17 cellular contexts compared by ENCODE assay signal in genomic region chr9:89234186-89234585, GRCh38. TPM values are rescaled to one million over a fixed set of nuclear protein-coding genes. Genes with fewer than 3 reads are reported as not detected.
DNase-seq lines count a peak whose midpoint lies in the region; ATAC-seq, FAIRE-seq and TF ChIP-seq lines count a peak whose summit lies in the region.
"Had no signal": no experiment of that assay in that cellular context is flagged by ENCODE, and none has a peak within 500 bp of the region (broad histone marks: within the 10 kb centered on the region; RNA-seq: fewer than 3 reads in every experiment).

No MANE protein-coding gene starts in this region.

- no peaks in the 10 kb centered on the region for H3K79me1 ChIP-seq in trophoblast cell (ENCODE audit: low read length)

- no peak overlapping the region for H3K27ac ChIP-seq in BLaER1 treated with 17β-estradiol and CSF1 and Interleukin-3, amounts not matched to agents 10 nM and 100 nM
- no peak overlapping the region for H3K27ac ChIP-seq in trophoblast cell (ENCODE audit: low read depth, low read length)
- H3K27ac ChIP-seq: C4-2B had no signal

- H3K27me3 ChIP-seq in BLaER1 treated with 17β-estradiol and CSF1 and Interleukin-3, amounts not matched to agents 10 nM and 100 nM: peaks cover 0 to 21% (median 17%) of the 10 kb centered on the region in 11 experiments; a peak in 16 of 22 replicates
- peaks cover 24% of the 10 kb centered on the region for H3K27me3 ChIP-seq in NT2/D1 (ENCODE audit: insufficient read depth, insufficient read length)
- H3K27me3 ChIP-seq in trophoblast cell (ENCODE audit: insufficient read depth, low read length): no peaks in the 10 kb centered on the region

- no peak overlapping the region for H2BK5ac ChIP-seq in trophoblast cell (ENCODE audit: low read depth, low read length, poor library complexity)

- no peak overlapping the region for H4K12ac ChIP-seq in trophoblast cell (ENCODE audit: low read depth, low read length)

- no peak overlapping the region for H3K18ac ChIP-seq in trophoblast cell (ENCODE audit: low read length)

- peaks cover 2% of the 10 kb centered on the region for H3K9me3 Mint-ChIP-seq in glutamatergic neuron (ENCODE audit: unreplicated experiment)
- H3K9me3 Mint-ChIP-seq: activated CD4-positive, alpha-beta T cell treated with anti-CD3 and anti-CD28 coated beads, Interleukin-2, amount 10 ng/mL, durations not matched to agents 7 days and 5 days; T-helper 1 cell treated with Interleukin-12 subunit alpha and Interleukin-12 subunit beta and Interleukin-4 antibody, amounts not matched to agents 30 μg/mL and 1 μg/mL, for 36 hours had no signal

- no peak overlapping the region for H2AFZ ChIP-seq in trophoblast cell (ENCODE audit: insufficient read depth, low read length, poor library complexity)

- peaks cover 6 to 18% (median 11%) of the 10 kb centered on the region in 11 experiments; a peak in 15 of 22 replicates for H3K9me3 ChIP-seq in BLaER1 treated with 17β-estradiol and CSF1 and Interleukin-3, amounts not matched to agents 10 nM and 100 nM (replicated peaks in 1 of 11)
- H3K9me3 ChIP-seq in NT2/D1 (ENCODE audit: insufficient read depth, low read length) (0 out of 2 replicates have a peak, but pooled peaks cover 4% of the 10 kb centered on the region), trophoblast cell (ENCODE audit: insufficient read depth, low read depth, low read length) (no peaks in the 10 kb centered on the region)

- H2BK12ac ChIP-seq in trophoblast cell (ENCODE audit: low read length): no peak overlapping the region

- no peak for DNase-seq in NT2/D1 (ENCODE audit: low read depth, low spot score)
- no peak for DNase-seq in glutamatergic neuron
- no peak for DNase-seq in trophoblast cell
- DNase-seq in NOMO-1 (lab: John Stamatoyannopoulos, UW; ENCODE audit: unreplicated experiment in 2 of 2): no peak
- no peak for DNase-seq in GM12891 (ENCODE audit: insufficient read length, low spot score)
- no peak for DNase-seq in stimulated activated CD8-positive, alpha-beta memory T cell treated with anti-CD3 and anti-CD28 coated beads, Interleukin-4, amount 100 ng/mL, for 48 hours
- DNase-seq: aorta, GOT3, NCI-H1417, NCI-H446, PC-3 had no signal

- no peak overlapping the region for H2AK5ac ChIP-seq in trophoblast cell (ENCODE audit: low read length)

- H3K4me2 ChIP-seq in BLaER1 treated with 17β-estradiol and CSF1 and Interleukin-3, amounts not matched to agents 10 nM and 100 nM: peak overlapping the region; percentile 67 to 94 (median 84)
- peak overlapping the region; percentile 52 for H3K4me2 ChIP-seq in trophoblast cell (ENCODE audit: low read length)

- H3K79me2 ChIP-seq in trophoblast cell (ENCODE audit: control insufficient read depth, insufficient read depth, low read length, poor library complexity): no peaks in the 10 kb centered on the region

- H3K14ac ChIP-seq in trophoblast cell (ENCODE audit: low read length): no peak overlapping the region

- no peak for FAIRE-seq in GM12891 (lab: Jason Lieb, UNC)

- H2BK120ac ChIP-seq in trophoblast cell (ENCODE audit: insufficient read depth, low read length, poor library complexity): no peak overlapping the region

- H3K23ac ChIP-seq in trophoblast cell (ENCODE audit: low read length): no peak overlapping the region

- no peak for TF ChIP-seq POLR2A in GM12891 (IDR thresholded peaks at IDR 0.05; ENCODE audit: low read depth, low read length)

- peak overlapping the region; percentile 84 for H3K4me3 Mint-ChIP-seq in glutamatergic neuron (ENCODE audit: unreplicated experiment)
- H3K4me3 Mint-ChIP-seq: activated CD4-positive, alpha-beta T cell treated with anti-CD3 and anti-CD28 coated beads, Interleukin-2, amount 10 ng/mL, durations not matched to agents 7 days and 5 days; T-helper 1 cell treated with Interleukin-12 subunit alpha and Interleukin-12 subunit beta and Interleukin-4 antibody, amounts not matched to agents 30 μg/mL and 1 μg/mL, for 36 hours had no signal

- TF ChIP-seq CTCF in glutamatergic neuron (IDR thresholded peaks at IDR 0.05; ENCODE audit: partially characterized antibody, unreplicated experiment): no peak

- no peak overlapping the region for H4K8ac ChIP-seq in trophoblast cell (ENCODE audit: low read depth, low read length)

- H3K27me3 Mint-ChIP-seq in glutamatergic neuron (ENCODE audit: unreplicated experiment): no peaks in the 10 kb centered on the region

- H3K4ac ChIP-seq in trophoblast cell (ENCODE audit: low read depth, low read length): no peak overlapping the region

- H3K36me3 Mint-ChIP-seq in glutamatergic neuron (ENCODE audit: unreplicated experiment): no peaks in the 10 kb centered on the region

- peaks cover 10 to 19% (median 16%) of the 10 kb centered on the region in 10 experiments; a peak in 19 of 20 replicates for H3K4me1 ChIP-seq in BLaER1 treated with 17β-estradiol and CSF1 and Interleukin-3, amounts not matched to agents 10 nM and 100 nM
- no peaks in the 10 kb centered on the region for H3K4me1 ChIP-seq in NT2/D1 (ENCODE audit: insufficient read depth, insufficient read length)
- H3K4me1 ChIP-seq in trophoblast cell (ENCODE audit: control insufficient read depth in 1 of 2, insufficient read depth in 2 of 2, low read length in 2 of 2): no peaks in the 10 kb centered on the region

- no peaks in the 10 kb centered on the region for H4K20me1 ChIP-seq in BLaER1 treated with 17β-estradiol and CSF1 and Interleukin-3, amounts not matched to agents 10 nM and 100 nM

- no peak overlapping the region for H4K91ac ChIP-seq in trophoblast cell (ENCODE audit: low read depth, low read length)

- H3K4me3 ChIP-seq in BLaER1 treated with 17β-estradiol and CSF1 and Interleukin-3, amounts not matched to agents 10 nM and 100 nM: peak overlapping the region in 9 of 10 experiments; percentile 23 to 61 (median 50); a peak in 14 of 20 replicates
- peak overlapping the region; percentile 24 for H3K4me3 ChIP-seq in NT2/D1 (ENCODE audit: insufficient read length, low read depth)
- H3K4me3 ChIP-seq in trophoblast cell (ENCODE audit: low read depth, low read length): no peak overlapping the region

- H3K4me1 Mint-ChIP-seq in glutamatergic neuron (ENCODE audit: low read depth, unreplicated experiment): no peaks in the 10 kb centered on the region

- no CpG with 5 or more reads among the region's 12 CpGs for WGBS in trophoblast cell (ENCODE audit: extremely low coverage, insufficient coverage, insufficient read length)

- ATAC-seq in esophagus mucosa: no peak
- ATAC-seq: PC-3 had no signal

- peak overlapping the region in 2 of 11 experiments; percentile 16 to 25; a peak in 1 of 22 replicates for H3K9ac ChIP-seq in BLaER1 treated with 17β-estradiol and CSF1 and Interleukin-3, amounts not matched to agents 10 nM and 100 nM
- H3K9ac ChIP-seq in NT2/D1 (ENCODE audit: insufficient read length, low read depth) (peak overlapping the region; percentile 68), trophoblast cell (ENCODE audit: low read length) (no peak overlapping the region)

- H3K36me3 ChIP-seq in BLaER1 treated with 17β-estradiol and CSF1 and Interleukin-3, amounts not matched to agents 10 nM and 100 nM: no peaks in the 10 kb centered on the region
- H3K36me3 ChIP-seq in NT2/D1 (ENCODE audit: insufficient read depth, insufficient read length, low read length) (no peaks in the 10 kb centered on the region), trophoblast cell (ENCODE audit: control insufficient read depth in 1 of 2, insufficient read depth in 2 of 2, low read length in 2 of 2) (no peaks in the 10 kb centered on the region)

- no peak overlapping the region for H3K27ac Mint-ChIP-seq in glutamatergic neuron (ENCODE audit: unreplicated experiment)
- H3K27ac Mint-ChIP-seq: activated CD4-positive, alpha-beta T cell treated with anti-CD3 and anti-CD28 coated beads, Interleukin-2, amount 10 ng/mL, durations not matched to agents 7 days and 5 days; activated T-cell treated with anti-CD3 and anti-CD28 coated beads, Interleukin-2, amount 50 U/mL, for 72 hours; T-helper 1 cell treated with Interleukin-12 subunit alpha and Interleukin-12 subunit beta and Interleukin-4 antibody, amounts not matched to agents 30 μg/mL and 1 μg/mL, for 36 hours had no signal

TF ChIP-seq in GM12891, 5 proteins besides CTCF, POLR2A, EP300 and RAD21:
- TF ChIP-seq SPI1 (IDR thresholded peaks at IDR 0.05; ENCODE audit: low read depth, low read length): no peak
- no peak for TF ChIP-seq POU2F2 (IDR thresholded peaks at IDR 0.05; ENCODE audit: low read depth, low read length)
- no peak for TF ChIP-seq POLR2AphosphoS5 (IDR thresholded peaks at IDR 0.05; ENCODE audit: low read depth, low read length)

RNA-seq across cellular contexts. Expression of gene SHC3, which starts 55.6 kb away (rescaled TPM):
- total RNA-seq in glutamatergic neuron (ENCODE audit: unreplicated experiment) (0.83 TPM), esophagus mucosa (1.4 TPM)
- 0.11 and 0.12 TPM in 2 replicates for polyA plus RNA-seq in trophoblast cell (2013)
- 0.06 TPM for polyA plus RNA-seq in GM12891 (2012; ENCODE audit: low read depth, missing spikeins)
- total RNA-seq: activated CD4-positive, alpha-beta T cell treated with anti-CD3 and anti-CD28 coated beads, Interleukin-2, amount 10 ng/mL, durations not matched to agents 7 days and 5 days; activated T-cell treated with anti-CD3 and anti-CD28 coated beads, Interleukin-2, amount 50 U/mL, for 72 hours had no signal
